ENCODE assay signal across 3 cellular contexts in genomic region chr4:163392328-163392727, GRCh38.
TF ChIP-seq lines count a peak whose summit lies in the region.

No MANE protein-coding gene starts in this region.

TF ChIP-seq in liver, 16 proteins besides CTCF, POLR2A, EP300 and RAD21 (continued from another document):
- no peak for TF ChIP-seq SP1 (IDR thresholded peaks at IDR 0.05)
TF ChIP-seq in liver: peak in this region for 1.

TF ChIP-seq in HepG2, 621 proteins besides CTCF, POLR2A, EP300 and RAD21 (continued from another document):
- TF ChIP-seq ZNF761 (CRISPR knock-in tag; conservative IDR thresholded peaks at IDR 0.05): no peak
- TF ChIP-seq FIP1L1 (IDR thresholded peaks at IDR 0.05; ENCODE audit: borderline replicate concordance, insufficient read depth, low read depth, low read length): no peak
- no peak for TF ChIP-seq ZNF580 (CRISPR knock-in tag; IDR thresholded peaks at IDR 0.05; ENCODE audit: borderline replicate concordance, low read depth)
- TF ChIP-seq ZBTB2 (CRISPR knock-in tag; IDR thresholded peaks at IDR 0.05; ENCODE audit: low read depth): no peak
- TF ChIP-seq ISX (CRISPR knock-in tag; conservative IDR thresholded peaks at IDR 0.05): no peak
- TF ChIP-seq ZNF34 (CRISPR knock-in tag; IDR thresholded peaks at IDR 0.05; ENCODE audit: borderline replicate concordance): no peak
- TF ChIP-seq ZNF124 (CRISPR knock-in tag; IDR thresholded peaks at IDR 0.05): no peak
- no peak for TF ChIP-seq KLF9 (CRISPR knock-in tag; IDR thresholded peaks at IDR 0.05; ENCODE audit: low read depth)
- TF ChIP-seq ZNF747 (CRISPR knock-in tag; IDR thresholded peaks at IDR 0.05; ENCODE audit: borderline replicate concordance): no peak
- TF ChIP-seq TERF1 (CRISPR knock-in tag; IDR thresholded peaks at IDR 0.05): no peak
- TF ChIP-seq ZNF432 (CRISPR knock-in tag; IDR thresholded peaks at IDR 0.05; ENCODE audit: borderline replicate concordance): no peak
- no peak for TF ChIP-seq KDM6A (CRISPR knock-in tag; IDR thresholded peaks at IDR 0.05; ENCODE audit: low read depth)
- TF ChIP-seq HNF4A (CRISPR knock-in tag; IDR thresholded peaks at IDR 0.05): no peak
- TF ChIP-seq RARG (CRISPR knock-in tag; IDR thresholded peaks at IDR 0.05; ENCODE audit: low read depth): no peak
- no peak for TF ChIP-seq ZNF264 (CRISPR knock-in tag; IDR thresholded peaks at IDR 0.05)
- no peak for TF ChIP-seq MTF1 (CRISPR knock-in tag; IDR thresholded peaks at IDR 0.05)
- no peak for TF ChIP-seq ZBTB20 (CRISPR knock-in tag; IDR thresholded peaks at IDR 0.05; ENCODE audit: borderline replicate concordance, low read depth)
- no peak for TF ChIP-seq ZSCAN30 (CRISPR knock-in tag; IDR thresholded peaks at IDR 0.05)

TF ChIP-seq in HEK293T, 16 proteins besides CTCF, POLR2A, EP300 and RAD21 (continued from another document):
- TF ChIP-seq FOXM1 (IDR thresholded peaks at IDR 0.05; ENCODE audit: borderline replicate concordance): no peak
- TF ChIP-seq ELF4 (IDR thresholded peaks at IDR 0.05): no peak
- TF ChIP-seq ZNF384 (IDR thresholded peaks at IDR 0.05): no peak
- no peak for TF ChIP-seq FOXA1 (IDR thresholded peaks at IDR 0.05)
- TF ChIP-seq FOXK2 (IDR thresholded peaks at IDR 0.05): no peak
- no peak for TF ChIP-seq SP1 (IDR thresholded peaks at IDR 0.05)
- no peak for TF ChIP-seq HDGF (IDR thresholded peaks at IDR 0.05; ENCODE audit: borderline replicate concordance)
- TF ChIP-seq LEF1 (IDR thresholded peaks at IDR 0.05; ENCODE audit: borderline replicate concordance): no peak
- TF ChIP-seq BHLHE40 (IDR thresholded peaks at IDR 0.05; ENCODE audit: borderline replicate concordance): no peak
- no peak for TF ChIP-seq TARDBP (IDR thresholded peaks at IDR 0.05)
- no peak for TF ChIP-seq PKNOX1 (IDR thresholded peaks at IDR 0.05)
- no peak for TF ChIP-seq SUZ12 (IDR thresholded peaks at IDR 0.05)
- no peak for TF ChIP-seq ARNT (IDR thresholded peaks at IDR 0.05)
- TF ChIP-seq CTBP1 (IDR thresholded peaks at IDR 0.05; ENCODE audit: borderline replicate concordance): no peak
